Comparison of ENCODE assay signal across 8 cellular contexts in genomic region chr19:44180968-44181367, GRCh38.
"Had no signal": no experiment of that assay in that cellular context is flagged by ENCODE, and none has a peak within 500 bp of the region (broad histone marks: within the 10 kb centered on the region; RNA-seq: fewer than 3 reads in every experiment).

No MANE protein-coding gene starts in this region.

- DNase-seq: GDM1, GF-D8 had no signal

- FAIRE-seq: G401.6, GM12878, GM12891, GM12892, GM18507, GM19239 had no signal

- ATAC-seq: GM12878 had no signal

- H3K4me3 ChIP-seq: GM12878 had no signal
